Comparison of ENCODE assay signal across 9 cellular contexts in the genomic region with DNA sequence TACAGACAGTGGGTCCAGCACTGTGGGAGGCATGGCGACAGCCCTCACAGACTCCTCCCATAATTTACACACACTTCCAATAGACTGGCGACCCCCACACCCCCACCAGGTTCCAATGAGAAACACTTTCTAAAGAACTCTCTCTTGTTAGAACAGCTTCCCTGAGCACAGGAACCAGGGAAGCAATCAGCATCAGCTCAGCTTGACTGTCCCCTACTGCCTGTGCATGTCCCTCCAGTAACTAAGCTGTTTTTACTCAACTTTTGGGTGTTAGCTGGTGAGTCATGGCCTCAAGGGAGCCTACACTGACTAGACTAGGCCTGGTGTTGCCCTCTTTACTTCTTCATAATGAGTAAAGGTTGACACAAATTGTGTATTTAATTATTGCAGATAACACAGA. TPM values are rescaled to one million over a fixed set of nuclear protein-coding genes. Genes with fewer than 3 reads are reported as not detected.
DNase-seq lines count a peak whose midpoint lies in the region; ATAC-seq, FAIRE-seq and TF ChIP-seq lines count a peak whose summit lies in the region.
"Had no signal": no experiment of that assay in that cellular context is flagged by ENCODE, and none has a peak within 500 bp of the region (broad histone marks: within the 10 kb centered on the region; RNA-seq: fewer than 3 reads in every experiment).

No MANE protein-coding gene starts in this region.

- DNase-seq in GM13976 (ENCODE audit: low spot score) (peak; percentile 23), T-cell (peak in 7 of 34 experiments; percentile 11 to 34 (median 18)), hepatic stellate cell (ENCODE audit: low spot score) (peak; percentile 52), small intestine (no peak), DMS153 (lab: John Stamatoyannopoulos, UW) (no peak), AML-193 (lab: John Stamatoyannopoulos, UW) (no peak)
- DNase-seq in effector CD8-positive, alpha-beta T cell (lab: John Stamatoyannopoulos, UW): no peak

- H3K9me3 Mint-ChIP-seq in T-cell: no peaks in the 10 kb centered on the region
- H3K9me3 Mint-ChIP-seq: activated naive CD4-positive, alpha-beta T cell treated with anti-CD3 and anti-CD28 coated beads, Interleukin-2, amount 50 U/mL, for 24 hours had no signal

- in situ Hi-C loops in GM13976 (cut with MboI; ENCODE audit: low sequenced_read_pairs, unreplicated experiment): loop anchor here (5.0 kb wide), 1 partner anchor 75 kb away; a partner anchor contains a TSS

- no peaks in the 10 kb centered on the region for H3K36me3 Mint-ChIP-seq in T-cell
- H3K36me3 Mint-ChIP-seq: activated naive CD4-positive, alpha-beta T cell treated with anti-CD3 and anti-CD28 coated beads, Interleukin-2, amount 50 U/mL, for 24 hours had no signal

- peaks cover 65 to 79% (median 73%) of the 10 kb centered on the region in 3 donors for H3K4me1 Mint-ChIP-seq in T-cell

- CTCF ChIA-PET in T-cell (lab: Charles Lee): interaction anchor here (0.6 to 3.7 kb wide), 6 partner anchors 18 to 102 kb away, joined by 3 to 19 read pairs (median 4); a partner anchor contains a TSS

- H3K27me3 Mint-ChIP-seq in T-cell: no peaks in the 10 kb centered on the region
- H3K27me3 Mint-ChIP-seq: activated naive CD4-positive, alpha-beta T cell treated with anti-CD3 and anti-CD28 coated beads, Interleukin-2, amount 50 U/mL, for 24 hours had no signal

- H3K9me3 ChIP-seq in small intestine (ENCODE audit: control insufficient read depth, low read depth): no peaks in the 10 kb centered on the region

- FAIRE-seq in small intestine (lab: Jason Lieb, UNC): no peak

- no peak overlapping the region for H3K4me3 ChIP-seq in small intestine (ENCODE audit: low read depth in 1 of 2, low read length in 2 of 2)

- no peaks in the 10 kb centered on the region for H3K27me3 ChIP-seq in small intestine (ENCODE audit: control insufficient read depth in 2 of 2, insufficient read depth in 2 of 2, low read length in 2 of 2)

- 91 to 100% (median 94%) methylated on average over 2 of the region's 2 CpGs for WGBS in small intestine, 3 donors

- no peak overlapping the region for H3K4me3 Mint-ChIP-seq in T-cell
- H3K4me3 Mint-ChIP-seq: activated naive CD4-positive, alpha-beta T cell treated with anti-CD3 and anti-CD28 coated beads, Interleukin-2, amount 50 U/mL, for 24 hours had no signal

- no peaks in the 10 kb centered on the region for H3K36me3 ChIP-seq in small intestine (ENCODE audit: control insufficient read depth in 2 of 2, insufficient read depth in 2 of 2, low read length in 2 of 2)

- no peaks in the 10 kb centered on the region for H3K4me1 ChIP-seq in small intestine (ENCODE audit: control insufficient read depth in 2 of 2, insufficient read depth in 1 of 2, low read depth in 1 of 2, low read length in 1 of 2)

- ATAC-seq in GM21619 (IDR thresholded peaks at IDR 0.05; ENCODE audit: unreplicated experiment) (peak; percentile 16), T-cell (replicated peaks in 1 of 4) (peak in 2 of 4 experiments; percentile 29 to 33)

- TF ChIP-seq CTCF in GM13976 (IDR thresholded peaks at IDR 0.05; ENCODE audit: borderline replicate concordance, control extremely low read depth, extremely low read depth, insufficient read depth, missing control alignments): no peak

- peak overlapping the region; percentile 42 to 78 for H3K27ac Mint-ChIP-seq in T-cell
- H3K27ac Mint-ChIP-seq: activated naive CD4-positive, alpha-beta T cell treated with anti-CD3 and anti-CD28 coated beads, Interleukin-2, amount 50 U/mL, for 24 hours had no signal

- POLR2A ChIA-PET in T-cell (lab: Charles Lee): interaction anchor here in 1 of 2 donors (1.0 to 2.0 kb wide), 2 partner anchors 30 to 76 kb away, joined by 4 to 5 read pairs; no protein-coding TSS in a partner anchor

- no peak overlapping the region for H3K27ac ChIP-seq in small intestine (ENCODE audit: low read depth in 1 of 2, low read length in 1 of 2)

RNA-seq across cellular contexts. Expression of a gene that starts 32.6 kb away (rescaled TPM):
- total RNA-seq in T-cell: 100 to 1,000 TPM in 1 of 5 donors, 10 to 100 TPM in 4; 58.4 to 122 (median 67.5) TPM
- 10 to 100 TPM in 1 of 3 donors, 1 to 10 TPM in 2; 8.9 to 10.2 (median 10.0) TPM for polyA plus RNA-seq in small intestine

Comparison
In these comparisons a context has a peak if more than half of its experiments do, and no peak if none do; other contexts are left out.
1. DNase-seq: peak in GM13976 (single experiment) and hepatic stellate cell (single experiment); none in small intestine (single experiment), DMS153 (single experiment), effector CD8-positive, alpha-beta T cell (single experiment) and AML-193 (0 of 2).